8 cellular contexts compared by ENCODE assay signal in the genomic region with DNA sequence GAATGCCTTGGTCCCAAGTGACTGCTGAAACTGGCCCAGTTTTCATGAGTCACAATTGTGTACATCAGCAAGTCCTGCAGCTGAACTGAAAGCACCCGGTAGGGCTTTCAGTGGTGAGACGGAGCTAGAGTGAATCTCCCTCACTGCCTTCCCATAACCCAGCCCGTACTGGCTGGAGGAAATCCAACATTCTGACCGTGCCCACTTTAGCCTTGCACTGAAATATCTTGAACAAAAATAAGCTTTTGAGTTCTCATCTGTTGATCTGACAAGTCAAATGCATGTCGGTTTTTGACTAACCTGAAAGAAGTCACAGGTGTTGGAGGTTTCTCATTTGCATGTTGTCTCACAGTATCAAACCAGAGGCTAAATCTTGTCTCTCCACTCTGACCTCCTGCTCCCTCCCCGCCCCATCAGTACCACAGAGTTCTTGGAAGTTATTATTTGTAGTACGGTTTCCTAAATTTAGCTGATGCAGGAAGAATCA. TPM values are rescaled to one million over a fixed set of nuclear protein-coding genes. Genes with fewer than 3 reads are reported as not detected.
DNase-seq lines count a peak whose midpoint lies in the region; ATAC-seq, FAIRE-seq and TF ChIP-seq lines count a peak whose summit lies in the region.

No MANE protein-coding gene starts in this region.

- CTCF ChIA-PET in naive thymus-derived CD4-positive, alpha-beta T cell (lab: Charles Lee): no interaction called here
- CTCF ChIA-PET in CD8-positive, alpha-beta T cell (lab: Charles Lee): no interaction called here

- H3K4me1 ChIP-seq in naive thymus-derived CD4-positive, alpha-beta T cell (ENCODE audit: control insufficient read depth in 2 of 2, insufficient read depth in 2 of 2, low read length in 2 of 2): no peaks in the 10 kb centered on the region
- H3K4me1 ChIP-seq in CD8-positive, alpha-beta T cell (ENCODE audit: insufficient read depth, low read length): no peaks in the 10 kb centered on the region

- DNase-seq in AG20443 (ENCODE audit: low spot score) (peak; percentile 88), GM19239 (ENCODE audit: insufficient read length, low spot score) (peak; percentile 65), astrocyte of the spinal cord (ENCODE audit: low read depth, low spot score) (peak; percentile 91), MV-4-11 (lab: John Stamatoyannopoulos, UW) (no peak), D341Med (ENCODE audit: low spot score) (no peak)
- DNase-seq in naive thymus-derived CD4-positive, alpha-beta T cell: no peak
- DNase-seq in CD8-positive, alpha-beta T cell: no peak

- FAIRE-seq in GM19239 (lab: Jason Lieb, UNC): peak; percentile 99

- no peak overlapping the region for H3K27ac Mint-ChIP-seq in naive thymus-derived CD4-positive, alpha-beta T cell
- H3K27ac Mint-ChIP-seq in CD8-positive, alpha-beta T cell: no peak overlapping the region

- no peaks in the 10 kb centered on the region for H3K27me3 Mint-ChIP-seq in naive thymus-derived CD4-positive, alpha-beta T cell
- H3K27me3 Mint-ChIP-seq in CD8-positive, alpha-beta T cell (ENCODE audit: low read depth): no peaks in the 10 kb centered on the region

- ATAC-seq in HG03135 (IDR thresholded peaks at IDR 0.05; ENCODE audit: unreplicated experiment): peak; percentile 70
- ATAC-seq in naive thymus-derived CD4-positive, alpha-beta T cell: peak; percentile 36
- ATAC-seq in CD8-positive, alpha-beta T cell: no peak

- intact Hi-C loops in naive thymus-derived CD4-positive, alpha-beta T cell (cut with micrococcal nuclease): no loop called here
- intact Hi-C loops in CD8-positive, alpha-beta T cell (cut with DNase I, micrococcal nuclease): no loop called here

- H3K27me3 ChIP-seq in naive thymus-derived CD4-positive, alpha-beta T cell (ENCODE audit: control insufficient read depth in 2 of 2, insufficient read depth in 2 of 2, low read length in 2 of 2): no peaks in the 10 kb centered on the region
- H3K27me3 ChIP-seq in CD8-positive, alpha-beta T cell (ENCODE audit: insufficient read depth, low read length): no peaks in the 10 kb centered on the region

- no peaks in the 10 kb centered on the region for H3K9me3 Mint-ChIP-seq in naive thymus-derived CD4-positive, alpha-beta T cell
- H3K9me3 Mint-ChIP-seq in CD8-positive, alpha-beta T cell: no peaks in the 10 kb centered on the region

- H3K36me3 Mint-ChIP-seq in naive thymus-derived CD4-positive, alpha-beta T cell: peaks cover 0 to 6% (median 3%) of the 10 kb centered on the region in 5 donors
- H3K36me3 Mint-ChIP-seq in CD8-positive, alpha-beta T cell: peaks cover 17% of the 10 kb centered on the region

- no peaks in the 10 kb centered on the region for H3K9me3 ChIP-seq in naive thymus-derived CD4-positive, alpha-beta T cell (ENCODE audit: control insufficient read depth in 2 of 3, low read length in 3 of 3)
- H3K9me3 ChIP-seq in CD8-positive, alpha-beta T cell (ENCODE audit: low read length): no peaks in the 10 kb centered on the region

- no peak overlapping the region for H3K4me3 Mint-ChIP-seq in naive thymus-derived CD4-positive, alpha-beta T cell
- no peak overlapping the region for H3K4me3 Mint-ChIP-seq in CD8-positive, alpha-beta T cell

- in situ Hi-C loops in astrocyte of the spinal cord (cut with HindIII; ENCODE audit: low sequenced_read_pairs): no loop called here

- POLR2A ChIA-PET in naive thymus-derived CD4-positive, alpha-beta T cell (lab: Charles Lee): no interaction called here
- POLR2A ChIA-PET in CD8-positive, alpha-beta T cell (lab: Charles Lee): interaction anchor here (0.6 kb wide), 1 partner anchor 232 kb away, joined by 3 read pairs; no protein-coding TSS in a partner anchor

- H3K27ac ChIP-seq in naive thymus-derived CD4-positive, alpha-beta T cell (ENCODE audit: low read depth, low read length): no peak overlapping the region
- no peak overlapping the region for H3K27ac ChIP-seq in CD8-positive, alpha-beta T cell (ENCODE audit: low read depth, low read length)

- no peak for TF ChIP-seq CTCF in astrocyte of the spinal cord (IDR thresholded peaks at IDR 0.05; ENCODE audit: low read depth, low read length)
- TF ChIP-seq CTCF in CD8-positive, alpha-beta T cell (IDR thresholded peaks at IDR 0.05): no peak

- H3K4me3 ChIP-seq in astrocyte of the spinal cord (ENCODE audit: low read depth, low read length): no peak overlapping the region
- no peak overlapping the region for H3K4me3 ChIP-seq in naive thymus-derived CD4-positive, alpha-beta T cell (ENCODE audit: low read length)
- no peak overlapping the region for H3K4me3 ChIP-seq in CD8-positive, alpha-beta T cell (ENCODE audit: low read depth, low read length)

- peaks cover 0 to 8% (median 0%) of the 10 kb centered on the region in 7 donors for H3K4me1 Mint-ChIP-seq in naive thymus-derived CD4-positive, alpha-beta T cell
- peaks cover 2% of the 10 kb centered on the region for H3K4me1 Mint-ChIP-seq in CD8-positive, alpha-beta T cell (ENCODE audit: low read depth)

- no peaks in the 10 kb centered on the region for H3K36me3 ChIP-seq in naive thymus-derived CD4-positive, alpha-beta T cell (ENCODE audit: control insufficient read depth in 2 of 3, insufficient read depth in 3 of 3, low read length in 3 of 3)
- no peaks in the 10 kb centered on the region for H3K36me3 ChIP-seq in CD8-positive, alpha-beta T cell (ENCODE audit: insufficient read depth, low read length)

RNA-seq across cellular contexts. Expression of a gene that starts 35.9 kb away (rescaled TPM):
- total RNA-seq in naive thymus-derived CD4-positive, alpha-beta T cell: 10 to 100 TPM; 24.8 to 57.2 (median 51.0) TPM
- polyA plus RNA-seq in naive thymus-derived CD4-positive, alpha-beta T cell: 10 to 100 TPM; 30.6 to 36.6 TPM
- total RNA-seq in CD8-positive, alpha-beta T cell: 10 to 100 TPM; 19.9 to 22.1 TPM

Comparison
In these comparisons a context has a peak if more than half of its experiments do, and no peak if none do; other contexts are left out.
1. DNase-seq: peak in AG20443 (single experiment), GM19239 (single experiment) and astrocyte of the spinal cord (single experiment); none in naive thymus-derived CD4-positive, alpha-beta T cell (0 of 9), MV-4-11 (single experiment), D341Med (single experiment) and CD8-positive, alpha-beta T cell (0 of 7).